ENCODE assay signal across 8 cellular contexts in the genomic region with DNA sequence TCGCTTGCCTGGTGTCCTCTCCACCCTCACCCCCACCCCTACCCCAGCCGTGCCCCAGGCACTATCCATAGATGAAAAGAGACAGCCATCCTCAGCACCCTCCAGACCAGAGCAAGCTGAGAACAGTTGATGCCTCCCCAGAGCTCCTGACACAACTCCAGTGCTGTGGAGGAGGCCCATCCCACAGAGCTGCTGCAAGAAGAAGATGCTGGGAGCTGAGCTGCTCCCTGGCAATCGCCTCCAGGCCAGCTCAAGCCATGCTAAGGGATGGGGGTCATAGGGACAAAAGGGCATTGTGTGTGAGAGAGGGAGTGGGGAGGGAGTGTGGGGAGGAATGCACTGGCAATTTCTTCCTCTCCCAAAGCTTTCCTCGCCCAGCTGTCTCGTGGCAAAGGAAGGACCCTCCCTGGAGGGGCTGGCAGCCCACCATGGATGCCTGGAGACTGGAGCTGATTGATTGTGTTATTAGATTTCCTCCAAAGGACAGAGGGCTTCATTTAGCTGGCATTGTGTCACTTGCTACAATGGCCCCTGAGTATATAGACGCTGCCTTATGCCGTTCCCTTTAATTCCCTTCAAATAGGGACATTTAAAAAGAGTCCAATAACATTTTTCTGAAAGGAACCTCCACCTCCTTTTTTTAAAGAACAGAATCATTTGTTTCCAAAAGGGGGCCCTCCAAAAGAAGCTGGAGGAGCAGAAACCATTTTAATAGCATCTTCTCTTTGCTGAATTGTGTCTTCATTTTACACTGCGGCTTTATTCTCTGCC.
DNase-seq lines count a peak whose midpoint lies in the region; ATAC-seq and TF ChIP-seq lines count a peak whose summit lies in the region.

No MANE protein-coding gene starts in this region.

- no peaks in the 10 kb centered on the region for H3K9me3 Mint-ChIP-seq in activated naive CD8-positive, alpha-beta T cell (ENCODE audit: low read depth)

- no peaks in the 10 kb centered on the region for H3K9me3 ChIP-seq in GM23248 (ENCODE audit: low read depth)

- no peaks in the 10 kb centered on the region for H3K27me3 Mint-ChIP-seq in activated naive CD8-positive, alpha-beta T cell

- peak overlapping the region; percentile 71 for H3K4me3 Mint-ChIP-seq in activated naive CD8-positive, alpha-beta T cell

- peak overlapping the region; percentile 27; the same call in 1 of the 2 replicates for H2AFZ ChIP-seq in GM23248

- peaks cover 82% of the 10 kb centered on the region for H3K4me1 Mint-ChIP-seq in activated naive CD8-positive, alpha-beta T cell (ENCODE audit: low read depth)

- DNase-seq in GM23248, result peak; percentile 52
- DNase-seq in left ventricle myocardium superior, result peak; percentile 36
- DNase-seq in retinal pigment epithelial cell (ENCODE audit: low read depth), result peak; percentile 30
- no peak for DNase-seq in NCI-H1105 (lab: John Stamatoyannopoulos, UW)
- no peak for DNase-seq in AG08395 (ENCODE audit: low spot score)

- ATAC-seq in left ventricle myocardium superior (peak; percentile 29), HG03565 (IDR thresholded peaks at IDR 0.05; ENCODE audit: unreplicated experiment) (no peak), HG03175 (IDR thresholded peaks at IDR 0.05; ENCODE audit: unreplicated experiment) (no peak)

- H3K4me1 ChIP-seq in GM23248 (ENCODE audit: insufficient read depth), result peaks cover 47% of the 10 kb centered on the region

- H3K9ac ChIP-seq in GM23248, result peak overlapping the region; percentile 10

- 14 to 17% methylated on average over 8 of the region's 8 CpGs for WGBS in GM23248 (ENCODE audit: low coverage in 1 of 2, low lambda C conversion rate in 2 of 2, missing lambda C conversion rate in 2 of 2), 2 experiments

- TF ChIP-seq CTCF in retinal pigment epithelial cell (conservative IDR thresholded peaks at IDR 0.05; ENCODE audit: low read depth, low read length), result no peak

- H3F3A ChIP-seq in GM23248 (ENCODE audit: insufficient read depth), result peaks cover 48% of the 10 kb centered on the region

- intact Hi-C loops in left ventricle myocardium superior (cut with micrococcal nuclease), result no loop called here

- H3K4me2 ChIP-seq in GM23248 (ENCODE audit: unreplicated experiment), result peak overlapping the region; percentile 19

- H3K4me3 ChIP-seq in GM23248, result no peak overlapping the region
- no peak overlapping the region for H3K4me3 ChIP-seq in retinal pigment epithelial cell (ENCODE audit: low read length)

- no peaks in the 10 kb centered on the region for H3K79me2 ChIP-seq in GM23248 (ENCODE audit: insufficient read depth)

- no peaks in the 10 kb centered on the region for H3K9me2 ChIP-seq in GM23248 (ENCODE audit: insufficient read depth)

- in situ Hi-C loops in GM23248 (cut with MboI), result no loop called here

- H3K36me3 Mint-ChIP-seq in activated naive CD8-positive, alpha-beta T cell, result peaks cover 7% of the 10 kb centered on the region

- no peaks in the 10 kb centered on the region for H4K20me1 ChIP-seq in GM23248 (ENCODE audit: insufficient read depth)

- H3K27ac Mint-ChIP-seq in activated naive CD8-positive, alpha-beta T cell, result peak overlapping the region; percentile 95

- H3K27ac ChIP-seq in GM23248, result peak overlapping the region; percentile 34

- H3K36me3 ChIP-seq in GM23248 (ENCODE audit: low read depth), result no peaks in the 10 kb centered on the region

- H3K27me3 ChIP-seq in GM23248 (replicated peaks; ENCODE audit: insufficient read depth), result no peaks in the 10 kb centered on the region

Comparison
In these comparisons a context has a peak if more than half of its experiments do, and no peak if none do; other contexts are left out.
1. DNase-seq: peak in GM23248 (single experiment), left ventricle myocardium superior (single experiment) and retinal pigment epithelial cell (single experiment); none in NCI-H1105 (single experiment) and AG08395 (single experiment).